Comparison of ENCODE assay signal across 8 cellular contexts in the genomic region with DNA sequence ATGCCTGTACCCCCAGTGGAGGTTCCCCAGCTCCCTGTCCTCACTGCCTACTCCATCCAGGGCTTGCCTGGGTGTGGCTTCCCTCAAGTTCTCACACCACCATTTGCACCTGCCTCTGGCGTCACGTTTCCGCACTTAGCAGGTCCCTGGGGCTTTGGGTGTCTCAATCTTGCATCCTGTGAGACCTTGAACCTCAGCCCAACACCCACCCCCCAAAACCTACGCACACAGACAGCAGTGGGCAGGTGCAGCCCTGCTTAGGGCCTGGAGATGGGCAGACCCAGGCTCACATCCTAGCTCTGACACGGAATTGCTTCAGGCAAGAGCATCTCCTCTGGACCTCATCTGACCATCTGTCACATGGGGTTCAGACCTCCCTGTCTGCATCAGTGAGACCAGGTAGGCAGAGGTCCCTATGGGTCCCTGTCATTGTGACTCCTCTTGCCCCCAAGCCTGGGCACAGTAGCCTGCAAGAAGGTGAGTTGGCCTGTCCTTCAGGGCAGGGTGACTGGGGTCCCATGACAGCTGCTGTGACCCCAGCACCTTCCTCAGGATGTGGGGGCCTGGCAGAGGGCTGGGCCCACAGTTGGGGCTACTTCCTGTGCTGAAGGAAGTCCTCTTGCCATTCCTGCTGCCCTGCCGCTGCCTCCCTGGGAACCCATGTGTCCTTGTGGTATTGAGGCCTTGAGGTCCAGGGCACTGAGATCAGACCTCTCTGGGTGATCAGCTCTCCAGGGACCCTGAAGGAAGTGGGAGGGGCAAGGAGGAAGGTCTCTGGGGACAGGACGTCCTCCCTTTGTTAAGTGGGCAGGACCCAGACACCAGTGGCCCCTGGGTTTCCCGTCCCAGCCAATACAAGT. TPM values are rescaled to one million over a fixed set of nuclear protein-coding genes. Genes with fewer than 3 reads are reported as not detected.
DNase-seq lines count a peak whose midpoint lies in the region; ATAC-seq, FAIRE-seq and TF ChIP-seq lines count a peak whose summit lies in the region.

No MANE protein-coding gene starts in this region.

- CTCF ChIA-PET in endothelial cell of umbilical vein (lab: Charles Lee), result interaction anchor here (0.8 to 2.3 kb wide), 3 partner anchors 14 to 140 kb away, joined by 3 to 24 read pairs (median 3); no protein-coding TSS in a partner anchor

- H3K27me3 ChIP-seq in endothelial cell of umbilical vein (ENCODE audit: control insufficient read depth in 2 of 2, insufficient read depth in 2 of 2, low read length in 2 of 2), result no peaks in the 10 kb centered on the region

- peak overlapping the region; percentile 44 for H3K4me2 ChIP-seq in endothelial cell of umbilical vein (ENCODE audit: insufficient read depth, low read length)

- intact Hi-C loops in endothelial cell of umbilical vein (cut with micrococcal nuclease), result loop anchor here (5.0 kb wide), 1 partner anchor 347 kb away; no protein-coding TSS in a partner anchor

- FAIRE-seq in endothelial cell of umbilical vein (lab: Jason Lieb, UNC), result peak; percentile 87

- POLR2A ChIA-PET in endothelial cell of umbilical vein (lab: Charles Lee), result no interaction called here

- H3K4me3 ChIP-seq in endothelial cell of umbilical vein (replicated peaks in 1 of 3; ENCODE audit: insufficient read depth in 1 of 3, low read depth in 1 of 3, low read length in 3 of 3), result no peak overlapping the region

- H3K9me1 ChIP-seq in endothelial cell of umbilical vein (replicated peaks; ENCODE audit: control insufficient read depth, extremely low read depth, insufficient read depth, low read length), result no peaks in the 10 kb centered on the region

- H3K27ac ChIP-seq in endothelial cell of umbilical vein (ENCODE audit: insufficient read depth, low read depth, low read length), result peak overlapping the region; percentile 48

- H3K36me3 ChIP-seq in endothelial cell of umbilical vein (ENCODE audit: control insufficient read depth in 2 of 2, extremely low read depth in 1 of 2, insufficient read depth in 2 of 2, low read length in 2 of 2), result peaks cover 6 to 24% of the 10 kb centered on the region in 2 experiments

- BruUV-seq in endothelial cell of umbilical vein (replicated peaks; lab: Mats Ljungman, UMichigan), result no TSS peak

- H3K9ac ChIP-seq in endothelial cell of umbilical vein (replicated peaks; ENCODE audit: extremely low read depth, insufficient read depth, low read length), result no peak overlapping the region

- H4K20me1 ChIP-seq in endothelial cell of umbilical vein (replicated peaks; ENCODE audit: control insufficient read depth, extremely low read depth, insufficient read depth, low read length), result no peaks in the 10 kb centered on the region

- H3K9me3 ChIP-seq in endothelial cell of umbilical vein (replicated peaks; ENCODE audit: control insufficient read depth, insufficient read depth, low read length), result no peaks in the 10 kb centered on the region

- ATAC-seq in GM18498 (IDR thresholded peaks at IDR 0.05; ENCODE audit: unreplicated experiment), result peak; percentile 38
- peak; percentile 42 for ATAC-seq in HG02938 (IDR thresholded peaks at IDR 0.05; ENCODE audit: unreplicated experiment)
- no peak for ATAC-seq in HG02840 (IDR thresholded peaks at IDR 0.05; ENCODE audit: low FRiP score, unreplicated experiment)

- peak; percentile 26 for TF ChIP-seq POLR2A in endothelial cell of umbilical vein (IDR thresholded peaks at IDR 0.05; ENCODE audit: low read depth, low read length)

- dilution Hi-C loops in endothelial cell of umbilical vein (cut with MboI; ENCODE audit: extremely low pct_ligation_motif_present, low sequenced_read_pairs), result no loop called here

- no peak for TF ChIP-seq CTCF in endothelial cell of umbilical vein (IDR thresholded peaks at IDR 0.05; ENCODE audit: extremely low read depth in 1 of 2, insufficient read depth in 1 of 2, low read depth in 1 of 2, low read length in 2 of 2)

- peak; percentile 42 to 58 for DNase-seq in activated CD4-positive, alpha-beta T cell treated with anti-CD3 and anti-CD28 coated beads for 4 hours
- DNase-seq in endothelial cell of umbilical vein (ENCODE audit: low read depth, low spot score) (peak; percentile 17), SIG-M5 (lab: John Stamatoyannopoulos, UW) (no peak), middle frontal gyrus (ENCODE audit: extremely low spot score, low spot score) (no peak)
- peak; percentile 49 for DNase-seq in stimulated activated CD8-positive, alpha-beta memory T cell treated with anti-CD3 and anti-CD28 coated beads, Interleukin-12 subunit alpha, Interleukin-12 subunit beta, amount 100 ng/mL, for 4 hours (ENCODE audit: low read depth)

- H3K4me1 ChIP-seq in endothelial cell of umbilical vein (ENCODE audit: control insufficient read depth, extremely low read depth, insufficient read depth, low read length), result peaks cover 48% of the 10 kb centered on the region

- no peak overlapping the region for H2AFZ ChIP-seq in endothelial cell of umbilical vein (ENCODE audit: low read depth, low read length)

- H3K79me2 ChIP-seq in endothelial cell of umbilical vein (ENCODE audit: control insufficient read depth, insufficient read depth, low read length), result peaks cover 16% of the 10 kb centered on the region

TF ChIP-seq in endothelial cell of umbilical vein, 7 proteins besides CTCF, POLR2A, EP300 and RAD21:
- TF ChIP-seq FOS (IDR thresholded peaks at IDR 0.05; ENCODE audit: borderline replicate concordance, insufficient read depth, low read length) (no peak), POLR2AphosphoS5 (IDR thresholded peaks at IDR 0.05; ENCODE audit: insufficient read depth, low read depth, low read length) (peak; percentile 56)

RNA-seq across cellular contexts. Expression of gene SIPA1, which starts 2.0 kb away (rescaled TPM):
- total RNA-seq in endothelial cell of umbilical vein, result 119 and 128 TPM in 2 replicates
- 67.5 and 96.5 TPM in 2 replicates for polyA plus RNA-seq in endothelial cell of umbilical vein
- polyA plus RNA-seq in endothelial cell of umbilical vein (2011; cell fraction: cytosol; rRNA removed), result 43.7 and 54.8 TPM in 2 replicates
- 78.0 and 81.6 TPM in 2 replicates for polyA plus RNA-seq in endothelial cell of umbilical vein (2011; cell fraction: nucleus; rRNA removed)
- 53.4 and 66.6 TPM in 2 replicates for polyA plus RNA-seq in endothelial cell of umbilical vein (2012)
- 61.4 and 99.1 TPM in 2 replicates for polyA minus RNA-seq in endothelial cell of umbilical vein
- 16.3 TPM for polyA minus RNA-seq in endothelial cell of umbilical vein (2011; cell fraction: cytosol; rRNA and poly(A)+ RNA removed)
- 33.2 and 56.9 TPM in 2 replicates for polyA minus RNA-seq in endothelial cell of umbilical vein (2011; cell fraction: nucleus; rRNA and poly(A)+ RNA removed)

RNA-seq across cellular contexts. Expression of gene RELA, which starts 22.9 kb away (rescaled TPM):
- total RNA-seq in endothelial cell of umbilical vein, result 105 and 106 TPM in 2 replicates
- polyA plus RNA-seq in endothelial cell of umbilical vein, result 78.7 and 89.5 TPM in 2 replicates
- polyA plus RNA-seq in endothelial cell of umbilical vein (2011; cell fraction: cytosol; rRNA removed), result 53.2 and 65.2 TPM in 2 replicates
- 150 and 181 TPM in 2 replicates for polyA plus RNA-seq in endothelial cell of umbilical vein (2011; cell fraction: nucleus; rRNA removed)
- 89.6 and 100 TPM in 2 replicates for polyA plus RNA-seq in endothelial cell of umbilical vein (2012)
- polyA minus RNA-seq in endothelial cell of umbilical vein, result 45.7 and 70.9 TPM in 2 replicates
- 35.8 TPM for polyA minus RNA-seq in endothelial cell of umbilical vein (2011; cell fraction: cytosol; rRNA and poly(A)+ RNA removed)
- polyA minus RNA-seq in endothelial cell of umbilical vein (2011; cell fraction: nucleus; rRNA and poly(A)+ RNA removed), result 66.0 and 73.1 TPM in 2 replicates

RNA-seq across cellular contexts. Expression of gene PCNX3, which starts 24.3 kb away (rescaled TPM):
- 53.8 and 53.9 TPM in 2 replicates for total RNA-seq in endothelial cell of umbilical vein
- 42.6 and 53.5 TPM in 2 replicates for polyA plus RNA-seq in endothelial cell of umbilical vein
- 23.3 and 28.8 TPM in 2 replicates for polyA plus RNA-seq in endothelial cell of umbilical vein (2011; cell fraction: cytosol; rRNA removed)
- 76.1 and 90.5 TPM in 2 replicates for polyA plus RNA-seq in endothelial cell of umbilical vein (2011; cell fraction: nucleus; rRNA removed)
- polyA plus RNA-seq in endothelial cell of umbilical vein (2012), result 28.4 and 32.6 TPM in 2 replicates
- polyA minus RNA-seq in endothelial cell of umbilical vein, result 45.5 and 63.5 TPM in 2 replicates
- polyA minus RNA-seq in endothelial cell of umbilical vein (2011; cell fraction: cytosol; rRNA and poly(A)+ RNA removed), result 34.9 TPM
- 43.2 and 59.8 TPM in 2 replicates for polyA minus RNA-seq in endothelial cell of umbilical vein (2011; cell fraction: nucleus; rRNA and poly(A)+ RNA removed)

RNA-seq across cellular contexts. Expression of gene MAP3K11, which starts 25.8 kb away (rescaled TPM):
- 160 and 182 TPM in 2 replicates for total RNA-seq in endothelial cell of umbilical vein
- polyA plus RNA-seq in endothelial cell of umbilical vein, result 131 and 148 TPM in 2 replicates
- 74.8 and 100 TPM in 2 replicates for polyA plus RNA-seq in endothelial cell of umbilical vein (2011; cell fraction: cytosol; rRNA removed)
- polyA plus RNA-seq in endothelial cell of umbilical vein (2011; cell fraction: nucleus; rRNA removed), result 107 and 124 TPM in 2 replicates
- 98.7 and 129 TPM in 2 replicates for polyA plus RNA-seq in endothelial cell of umbilical vein (2012)
- 74.5 and 110 TPM in 2 replicates for polyA minus RNA-seq in endothelial cell of umbilical vein
- 32.2 TPM for polyA minus RNA-seq in endothelial cell of umbilical vein (2011; cell fraction: cytosol; rRNA and poly(A)+ RNA removed)
- 44.6 and 76.6 TPM in 2 replicates for polyA minus RNA-seq in endothelial cell of umbilical vein (2011; cell fraction: nucleus; rRNA and poly(A)+ RNA removed)

RNA-seq across cellular contexts. Expression of gene KCNK7, which starts 44.3 kb away (rescaled TPM):
- 0.60 and 1.3 TPM in 2 replicates for total RNA-seq in endothelial cell of umbilical vein
- 0.17 and 0.19 TPM in 2 replicates for polyA plus RNA-seq in endothelial cell of umbilical vein
- polyA plus RNA-seq in endothelial cell of umbilical vein (2011; cell fraction: cytosol; rRNA removed), result 0.13 and 0.21 TPM in 2 replicates
- 0.66 and 0.87 TPM in 2 replicates for polyA plus RNA-seq in endothelial cell of umbilical vein (2011; cell fraction: nucleus; rRNA removed)
- polyA plus RNA-seq in endothelial cell of umbilical vein (2012), result 0.70 TPM in 1 of 2 replicates, not detected in the other
- polyA minus RNA-seq in endothelial cell of umbilical vein, result 0.51 TPM in 1 of 2 replicates, not detected in the other
- polyA minus RNA-seq in endothelial cell of umbilical vein (2011; cell fraction: cytosol; rRNA and poly(A)+ RNA removed), result not detected
- 0.34 TPM in 1 of 2 replicates, not detected in the other for polyA minus RNA-seq in endothelial cell of umbilical vein (2011; cell fraction: nucleus; rRNA and poly(A)+ RNA removed)

Comparison
In these comparisons a context has a peak if more than half of its experiments do, and no peak if none do; other contexts are left out.
1. DNase-seq: peak in activated CD4-positive, alpha-beta T cell treated with anti-CD3 and anti-CD28 coated beads for 4 hours (2 of 2), endothelial cell of umbilical vein (single experiment) and stimulated activated CD8-positive, alpha-beta memory T cell treated with anti-CD3 and anti-CD28 coated beads, Interleukin-12 subunit alpha, Interleukin-12 subunit beta, amount 100 ng/mL, for 4 hours (single experiment); none in SIG-M5 (single experiment) and middle frontal gyrus (single experiment).